14 cellular contexts compared by ENCODE assay signal in genomic region chr9:134564431-134565170, GRCh38.
DNase-seq lines count a peak whose midpoint lies in the region; ATAC-seq, FAIRE-seq and TF ChIP-seq lines count a peak whose summit lies in the region.
"Had no signal": no experiment of that assay in that cellular context is flagged by ENCODE, and none has a peak within 500 bp of the region (broad histone marks: within the 10 kb centered on the region; RNA-seq: fewer than 3 reads in every experiment).

No MANE protein-coding gene starts in this region.

- no peak for ATAC-seq in HG03159 (IDR thresholded peaks at IDR 0.05; ENCODE audit: unreplicated experiment)
- ATAC-seq: K562 had no signal

- H3K4me1 Mint-ChIP-seq in astrocyte (ENCODE audit: low read depth, unreplicated experiment), result peaks cover 5% of the 10 kb centered on the region

- TF ChIP-seq POLR2A in transverse colon (IDR thresholded peaks at IDR 0.05), result no peak

- H3K36me3 ChIP-seq in astrocyte (ENCODE audit: insufficient read depth, low read length) (no peaks in the 10 kb centered on the region), transverse colon (no peaks in the 10 kb centered on the region)
- H3K36me3 ChIP-seq: adrenal gland; BLaER1 treated with 17β-estradiol and CSF1 and Interleukin-3, amounts not matched to agents 10 nM and 100 nM had no signal

- no peak for TF ChIP-seq EP300 in transverse colon (IDR thresholded peaks at IDR 0.05; ENCODE audit: low read depth)

- in situ Hi-C loops in transverse colon (cut with MboI; ENCODE audit: low pct_ligation_motif_present in 1 of 4, low pct_unique_long_range_greater_than_20kb in 1 of 4, low sequenced_read_pairs in 3 of 4), result no loop called here

- peak; percentile 99 for DNase-seq in A172 (ENCODE audit: low spot score)
- DNase-seq in GM04503 (ENCODE audit: low read depth), result peak; percentile 94
- peak; percentile 97 for DNase-seq in astrocyte (ENCODE audit: low read depth)
- DNase-seq in islet precursor cell, result peak; percentile 53
- DNase-seq in GM20000 (ENCODE audit: low spot score), result no peak
- no peak for DNase-seq in transverse colon
- DNase-seq in NCI-H146 (lab: John Stamatoyannopoulos, UW), result no peak
- DNase-seq: effector CD4-positive, alpha-beta T cell; NCI-H1930 had no signal

- intact Hi-C loops in transverse colon (cut with DNase I; ENCODE audit: low total_unique reads), result no loop called here

- TF ChIP-seq CTCF in astrocyte (IDR thresholded peaks at IDR 0.05; ENCODE audit: insufficient read depth, low read depth, low read length) (no peak), GM20000 (IDR thresholded peaks at IDR 0.05; ENCODE audit: extremely low read depth, missing control alignments) (no peak), transverse colon (IDR thresholded peaks at IDR 0.05) (no peak)

- H3K79me2 ChIP-seq in astrocyte (ENCODE audit: insufficient read depth, low read length), result no peaks in the 10 kb centered on the region

- H3K27ac ChIP-seq in astrocyte (ENCODE audit: low read depth, low read length), result no peak overlapping the region
- H3K27ac ChIP-seq in transverse colon, result no peak overlapping the region
- H3K27ac ChIP-seq: adrenal gland; BLaER1 treated with 17β-estradiol and CSF1 and Interleukin-3, amounts not matched to agents 10 nM and 100 nM; SK-N-MC had no signal

- H3K4me2 ChIP-seq in astrocyte (ENCODE audit: low read length), result peak overlapping the region; percentile 26
- H3K4me2 ChIP-seq: BLaER1 treated with 17β-estradiol and CSF1 and Interleukin-3, amounts not matched to agents 10 nM and 100 nM had no signal

- H3K4me3 ChIP-seq in astrocyte (ENCODE audit: insufficient read depth, low read depth, low read length) (no peak overlapping the region), transverse colon (no peak overlapping the region)
- H3K4me3 ChIP-seq: adrenal gland; BLaER1 treated with 17β-estradiol and CSF1 and Interleukin-3, amounts not matched to agents 10 nM and 100 nM; K562; SK-N-MC had no signal

- H3K9me3 Mint-ChIP-seq in astrocyte (ENCODE audit: unreplicated experiment), result peaks cover 22% of the 10 kb centered on the region

- H3K9me3 ChIP-seq in astrocyte (ENCODE audit: insufficient read depth, low read depth, low read length) (no peaks in the 10 kb centered on the region), transverse colon (no peaks in the 10 kb centered on the region)
- H3K9me3 ChIP-seq: adrenal gland had no signal

- H3K36me3 Mint-ChIP-seq in astrocyte (ENCODE audit: low read depth, unreplicated experiment), result peaks cover 6% of the 10 kb centered on the region

- no peaks in the 10 kb centered on the region for H4K20me1 ChIP-seq in astrocyte (ENCODE audit: insufficient read depth, low read length)
- H4K20me1 ChIP-seq: BLaER1 treated with 17β-estradiol and CSF1 and Interleukin-3, amounts not matched to agents 10 nM and 100 nM had no signal

- H2AFZ ChIP-seq in astrocyte (ENCODE audit: low read depth, low read length), result no peak overlapping the region

- H3K27me3 Mint-ChIP-seq in astrocyte (ENCODE audit: low read depth, unreplicated experiment), result peaks cover 7% of the 10 kb centered on the region

- no peak overlapping the region for H3K9ac ChIP-seq in astrocyte (ENCODE audit: low read length)
- H3K9ac ChIP-seq: BLaER1 treated with 17β-estradiol and CSF1 and Interleukin-3, amounts not matched to agents 10 nM and 100 nM had no signal

- WGBS in transverse colon (ENCODE audit: low coverage in 1 of 2), 2 donors, result 82 to 83% methylated on average over 5 to 16 of the region's 16 CpGs

- no peak overlapping the region for H3K27ac Mint-ChIP-seq in astrocyte (ENCODE audit: unreplicated experiment)

- no peak overlapping the region for H3K4me3 Mint-ChIP-seq in astrocyte (ENCODE audit: unreplicated experiment)

- H3K4me1 ChIP-seq in astrocyte (ENCODE audit: insufficient read depth, low read length) (peaks cover 13% of the 10 kb centered on the region), transverse colon (no peaks in the 10 kb centered on the region)
- H3K4me1 ChIP-seq: adrenal gland had no signal

- H3K27me3 ChIP-seq in astrocyte (ENCODE audit: insufficient read depth, low read length) (no peaks in the 10 kb centered on the region), transverse colon (no peaks in the 10 kb centered on the region)
- H3K27me3 ChIP-seq: adrenal gland had no signal

- peak; percentile 99 for FAIRE-seq in astrocyte (lab: Jason Lieb, UNC)
- FAIRE-seq: K562 had no signal

Comparison
In these comparisons a context has a peak if more than half of its experiments do, and no peak if none do; other contexts are left out.
1. DNase-seq: peak in A172 (single experiment), GM04503 (single experiment), astrocyte (single experiment) and islet precursor cell (single experiment); none in GM20000 (single experiment), transverse colon (single experiment) and NCI-H146 (single experiment).